1 cellular context compared by ENCODE assay signal in the genomic region with DNA sequence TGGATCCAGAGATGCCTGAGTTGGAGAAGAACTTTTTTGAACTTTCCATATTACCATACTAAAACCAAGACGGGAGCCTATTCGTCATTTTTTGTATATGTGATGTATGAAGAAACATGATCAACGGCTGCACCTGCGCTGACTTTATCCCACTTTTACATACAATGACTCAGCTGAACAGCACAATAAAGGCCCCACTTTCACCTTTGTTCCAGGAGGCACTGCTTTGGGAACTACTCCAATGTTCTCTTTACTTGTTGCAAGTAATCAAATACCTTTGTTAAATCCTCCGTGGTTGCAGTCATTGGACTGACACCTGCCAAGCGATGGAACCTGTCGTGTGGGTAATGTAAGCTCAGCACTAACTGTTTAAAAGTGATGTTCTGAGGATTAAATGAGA.
A peak's percentile ranks its signal among the peaks of the same experiment; 100 is the strongest.
TF ChIP-seq lines count a peak whose summit lies in the region.

No MANE protein-coding gene starts in this region.

TF ChIP-seq in HepG2, 621 proteins besides CTCF, POLR2A, EP300 and RAD21:
- TF ChIP-seq SOX6 (IDR thresholded peaks at IDR 0.05) (no peak), SOX6 (CRISPR knock-in tag; IDR thresholded peaks at IDR 0.05) (peak; percentile 82), NFE2 (CRISPR knock-in tag; IDR thresholded peaks at IDR 0.05) (peak; percentile 63; the same call in 1 of the 2 replicates), TEAD3 (CRISPR knock-in tag; optimal IDR thresholded peaks at IDR 0.05; ENCODE audit: borderline replicate concordance) (peak; percentile 51), HMG20A (CRISPR knock-in tag; IDR thresholded peaks at IDR 0.05; ENCODE audit: borderline replicate concordance) (peak; percentile 54; the same call in 1 of the 2 replicates), MAFK (conservative IDR thresholded peaks at IDR 0.05 in 1 of 2, IDR thresholded peaks at IDR 0.05 in 1 of 2; ENCODE audit: low read length in 2 of 2) (peak; percentile 5 to 23; a peak in 1 of 4 replicates), SOX13 (IDR thresholded peaks at IDR 0.05) (peak; percentile 80), SOX13 (CRISPR knock-in tag; conservative IDR thresholded peaks at IDR 0.05 in 1 of 2, IDR thresholded peaks at IDR 0.05 in 1 of 2) (peak in 1 of 2 experiments; percentile 95; a peak in 2 of 4 replicates), ZNF580 (CRISPR knock-in tag; IDR thresholded peaks at IDR 0.05; ENCODE audit: borderline replicate concordance, low read depth) (no peak), PREB (CRISPR knock-in tag; IDR thresholded peaks at IDR 0.05) (no peak), RARA (CRISPR knock-in tag; IDR thresholded peaks at IDR 0.05) (peak; percentile 54; the same call in 1 of the 2 replicates), BCL6 (CRISPR knock-in tag; IDR thresholded peaks at IDR 0.05) (0 out of 2 replicates have a peak, but pooled peaks have one; percentile 29), KLF15 (CRISPR knock-in tag; IDR thresholded peaks at IDR 0.05; ENCODE audit: borderline replicate concordance) (no peak), ZNF317 (CRISPR knock-in tag; IDR thresholded peaks at IDR 0.05) (peak; percentile 63; the same call in 1 of the 2 replicates), ZSCAN31 (CRISPR knock-in tag; IDR thresholded peaks at IDR 0.05; ENCODE audit: low read depth) (0 out of 2 replicates have a peak, but pooled peaks have one; percentile 28), FOSL2 (CRISPR knock-in tag; IDR thresholded peaks at IDR 0.05) (peak; percentile 65), NFE2L2 (IDR thresholded peaks at IDR 0.05; ENCODE audit: low read length) (peak; percentile 93), SOX5 (CRISPR knock-in tag; IDR thresholded peaks at IDR 0.05; ENCODE audit: borderline replicate concordance) (peak; percentile 94), MAFF (IDR thresholded peaks at IDR 0.05; ENCODE audit: low read depth, low read length) (0 out of 2 replicates have a peak, but pooled peaks have one; percentile 27), HNF4G (IDR thresholded peaks at IDR 0.05; ENCODE audit: borderline replicate concordance, low read depth, low read length) (0 out of 2 replicates have a peak, but pooled peaks have one; percentile 16), HNF4G (CRISPR knock-in tag; IDR thresholded peaks at IDR 0.05; ENCODE audit: borderline replicate concordance, low read depth) (no peak), GATAD2A (CRISPR knock-in tag; IDR thresholded peaks at IDR 0.05) (peak; percentile 26; the same call in 1 of the 2 replicates), ARID5B (CRISPR knock-in tag; IDR thresholded peaks at IDR 0.05) (peak; percentile 48), MED1 (CRISPR knock-in tag; IDR thresholded peaks at IDR 0.05) (0 out of 2 replicates have a peak, but pooled peaks have one; percentile 13), PPARG (CRISPR knock-in tag; conservative IDR thresholded peaks at IDR 0.05) (0 out of 2 replicates have a peak, but pooled peaks have one; percentile 43), ZNF749 (CRISPR knock-in tag; IDR thresholded peaks at IDR 0.05; ENCODE audit: borderline replicate concordance) (no peak), ZNF335 (CRISPR knock-in tag; IDR thresholded peaks at IDR 0.05) (no peak), CEBPG (CRISPR knock-in tag; IDR thresholded peaks at IDR 0.05) (0 out of 2 replicates have a peak, but pooled peaks have one; percentile 8), RXRB (CRISPR knock-in tag; IDR thresholded peaks at IDR 0.05; ENCODE audit: borderline replicate concordance) (peak; percentile 27; the same call in 1 of the 2 replicates), TBX2 (CRISPR knock-in tag; IDR thresholded peaks at IDR 0.05; ENCODE audit: borderline replicate concordance) (0 out of 2 replicates have a peak, but pooled peaks have one; percentile 21), ZNF777 (CRISPR knock-in tag; IDR thresholded peaks at IDR 0.05) (no peak)
